In genomic region chr15:44729394-44729913, GRCh38 we compare ENCODE assay signal across 1 cellular context.
TF ChIP-seq lines count a peak whose summit lies in the region.

No MANE protein-coding gene starts in this region.

TF ChIP-seq in HepG2, 621 proteins besides CTCF, POLR2A, EP300 and RAD21 (continued from another document and continues in another):
- no peak for TF ChIP-seq PRDM15 (CRISPR knock-in tag; IDR thresholded peaks at IDR 0.05)
- TF ChIP-seq ZNF382 (CRISPR knock-in tag; IDR thresholded peaks at IDR 0.05; ENCODE audit: borderline replicate concordance): no peak
- TF ChIP-seq JUN (CRISPR knock-in tag; IDR thresholded peaks at IDR 0.05): no peak
- TF ChIP-seq PHF5A (CRISPR knock-in tag; IDR thresholded peaks at IDR 0.05; ENCODE audit: low read depth, unreplicated experiment): no peak
- TF ChIP-seq ZNF354B (CRISPR knock-in tag; IDR thresholded peaks at IDR 0.05): no peak
- no peak for TF ChIP-seq ZNF639 (CRISPR knock-in tag; conservative IDR thresholded peaks at IDR 0.05)
- TF ChIP-seq LCORL (IDR thresholded peaks at IDR 0.05): no peak
- TF ChIP-seq LCORL (CRISPR knock-in tag; IDR thresholded peaks at IDR 0.05): 0 out of 2 replicates have a peak, but pooled peaks have one; percentile 24
- TF ChIP-seq PREB (CRISPR knock-in tag; IDR thresholded peaks at IDR 0.05): no peak
- TF ChIP-seq CREB1 (IDR thresholded peaks at IDR 0.05): no peak
- no peak for TF ChIP-seq CREB1 (CRISPR knock-in tag; IDR thresholded peaks at IDR 0.05)
- no peak for TF ChIP-seq MED1 (CRISPR knock-in tag; IDR thresholded peaks at IDR 0.05)
- TF ChIP-seq PHF21A (CRISPR knock-in tag; IDR thresholded peaks at IDR 0.05): no peak
- no peak for TF ChIP-seq ZNF737 (CRISPR knock-in tag; IDR thresholded peaks at IDR 0.05; ENCODE audit: borderline replicate concordance)
- no peak for TF ChIP-seq RXRA (CRISPR knock-in tag; IDR thresholded peaks at IDR 0.05)
- TF ChIP-seq RBM22 (optimal IDR thresholded peaks at IDR 0.05; ENCODE audit: low read length): peak; percentile 26
- TF ChIP-seq MED13 (CRISPR knock-in tag; IDR thresholded peaks at IDR 0.05): no peak
- TF ChIP-seq MED8 (CRISPR knock-in tag; IDR thresholded peaks at IDR 0.05; ENCODE audit: insufficient replicate concordance): no peak
- TF ChIP-seq MXD1 (CRISPR knock-in tag; IDR thresholded peaks at IDR 0.05): 0 out of 2 replicates have a peak, but pooled peaks have one; percentile 42
- TF ChIP-seq CEBPZ (IDR thresholded peaks at IDR 0.05; ENCODE audit: low read length): no peak
- no peak for TF ChIP-seq MYPOP (CRISPR knock-in tag; IDR thresholded peaks at IDR 0.05)
- no peak for TF ChIP-seq REL (CRISPR knock-in tag; conservative IDR thresholded peaks at IDR 0.05)
- TF ChIP-seq NRL (CRISPR knock-in tag; IDR thresholded peaks at IDR 0.05; ENCODE audit: borderline replicate concordance): no peak; the same call in 1 of the 2 replicates
- 0 out of 2 replicates have a peak, but pooled peaks have one; percentile 60 for TF ChIP-seq ARID4A (CRISPR knock-in tag; IDR thresholded peaks at IDR 0.05; ENCODE audit: borderline replicate concordance)
- no peak for TF ChIP-seq ZNF724P (CRISPR knock-in tag; IDR thresholded peaks at IDR 0.05; ENCODE audit: borderline replicate concordance)
- TF ChIP-seq RELA (CRISPR knock-in tag; IDR thresholded peaks at IDR 0.05): no peak
- TF ChIP-seq USF2 (IDR thresholded peaks at IDR 0.05; ENCODE audit: low read depth, low read length): no peak
- TF ChIP-seq USF2 (CRISPR knock-in tag; IDR thresholded peaks at IDR 0.05; ENCODE audit: borderline replicate concordance): no peak
- no peak for TF ChIP-seq TRIM24 (CRISPR knock-in tag; IDR thresholded peaks at IDR 0.05)
- TF ChIP-seq SMARCC2 (IDR thresholded peaks at IDR 0.05): no peak
- no peak for TF ChIP-seq E2F5 (CRISPR knock-in tag; conservative IDR thresholded peaks at IDR 0.05)
- no peak for TF ChIP-seq TFAP4 (IDR thresholded peaks at IDR 0.05; ENCODE audit: borderline replicate concordance, low read depth)
- TF ChIP-seq MIER3 (CRISPR knock-in tag; IDR thresholded peaks at IDR 0.05; ENCODE audit: borderline replicate concordance): no peak
- no peak for TF ChIP-seq DZIP1 (CRISPR knock-in tag; IDR thresholded peaks at IDR 0.05)
- TF ChIP-seq XBP1 (CRISPR knock-in tag; IDR thresholded peaks at IDR 0.05): no peak
- TF ChIP-seq CBX5 (CRISPR knock-in tag; IDR thresholded peaks at IDR 0.05; ENCODE audit: borderline replicate concordance): no peak
- no peak for TF ChIP-seq FOSL2 (CRISPR knock-in tag; IDR thresholded peaks at IDR 0.05)
- TF ChIP-seq FOXA3 (CRISPR knock-in tag; IDR thresholded peaks at IDR 0.05): no peak
- TF ChIP-seq POLR2AphosphoS5 (IDR thresholded peaks at IDR 0.05; ENCODE audit: low read depth, low read length): no peak
